Comparison of ENCODE assay signal across 30 cellular contexts in the genomic region with DNA sequence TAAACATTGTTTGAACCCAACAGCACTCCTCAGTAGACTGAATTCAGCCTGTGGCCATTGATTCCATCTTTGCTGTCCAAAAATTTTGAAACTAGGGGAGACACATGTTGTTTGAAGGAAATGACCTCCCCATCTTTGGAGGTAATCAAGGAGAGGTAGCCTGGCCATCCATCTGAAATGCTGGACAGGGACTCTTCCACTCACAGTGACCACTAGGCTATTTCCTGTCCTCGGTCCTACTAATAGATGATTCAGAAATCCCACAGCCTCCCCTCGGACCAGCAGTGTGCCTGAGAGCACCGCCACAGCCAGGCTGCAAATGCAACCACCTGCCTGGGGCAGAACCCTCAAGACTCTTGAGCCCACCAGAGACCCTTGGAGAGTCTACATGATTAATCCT. TPM values are rescaled to one million over a fixed set of nuclear protein-coding genes. Genes with fewer than 3 reads are reported as not detected.
"Had no signal": no experiment of that assay in that cellular context is flagged by ENCODE, and none has a peak within 500 bp of the region (broad histone marks: within the 10 kb centered on the region; RNA-seq: fewer than 3 reads in every experiment).

No MANE protein-coding gene starts in this region.

- H3K9me3 Mint-ChIP-seq: activated CD4-positive, alpha-beta memory T cell treated with anti-CD3 and anti-CD28 coated beads for 36 hours; activated naive CD4-positive, alpha-beta T cell treated with anti-CD3 and anti-CD28 coated beads for 36 hours; activated T-cell treated with anti-CD3 and anti-CD28 coated beads, Interleukin-2, amount 50 U/mL, for 72 hours; central memory CD8-positive, alpha-beta T cell; nephron; stimulated activated naive B cell treated with anti-CD40 and anti-IgM and Interleukin-4, amounts not matched to agents 10 μg/mL and 1 μg/mL and 100 μg/mL, for 72 hours; T-helper 1 cell treated with Interleukin-12 subunit alpha and Interleukin-12 subunit beta and Interleukin-4 antibody, amounts not matched to agents 30 μg/mL and 1 μg/mL, for 36 hours had no signal

- H3K4me3 Mint-ChIP-seq: activated CD4-positive, alpha-beta memory T cell treated with anti-CD3 and anti-CD28 coated beads for 36 hours; activated naive CD4-positive, alpha-beta T cell treated with anti-CD3 and anti-CD28 coated beads for 36 hours; activated T-cell treated with anti-CD3 and anti-CD28 coated beads, Interleukin-2, amount 50 U/mL, for 72 hours; central memory CD8-positive, alpha-beta T cell; nephron; stimulated activated naive B cell treated with anti-CD40 and anti-IgM and Interleukin-4, amounts not matched to agents 10 μg/mL and 1 μg/mL and 100 μg/mL, for 72 hours; T-helper 1 cell treated with Interleukin-12 subunit alpha and Interleukin-12 subunit beta and Interleukin-4 antibody, amounts not matched to agents 30 μg/mL and 1 μg/mL, for 36 hours had no signal

- DNase-seq: activated CD4-positive, alpha-beta memory T cell treated with anti-CD3 and anti-CD28 coated beads for 36 hours; activated CD4-positive, alpha-beta T cell treated with anti-CD3 and anti-CD28 coated beads for 48 hours; activated effector memory CD4-positive, alpha-beta T cell treated with anti-CD3 and anti-CD28 coated beads, Interleukin-2, amount 50 U/mL, for 16 hours; activated naive CD4-positive, alpha-beta T cell treated with anti-CD3 and anti-CD28 coated beads for 36 hours; activated T-cell treated with anti-CD3 and anti-CD28 coated beads, Interleukin-2, amount 50 U/mL, for 72 hours; dermis blood vessel endothelial cell; effector CD4-positive, alpha-beta T cell; foreskin keratinocyte; kidney glomerular epithelial cell; mucosa of descending colon; retina; stimulated activated CD4-positive, alpha-beta T cell treated with anti-CD3 and anti-CD28 coated beads, Interleukin-15, amount 100 ng/mL, for 24 hours; stimulated activated CD4-positive, alpha-beta T cell treated with anti-CD3 and anti-CD28 coated beads, Interleukin-2, amount 100 ng/mL, for 24 hours; stimulated activated naive B cell treated with anti-CD40 and anti-IgM and Interleukin-4, amounts not matched to agents 10 μg/mL and 1 μg/mL and 100 μg/mL, for 72 hours; SW 1271; T-helper 9 cell had no signal

- H3K27ac Mint-ChIP-seq: activated CD4-positive, alpha-beta memory T cell treated with anti-CD3 and anti-CD28 coated beads for 36 hours; activated naive CD4-positive, alpha-beta T cell treated with anti-CD3 and anti-CD28 coated beads for 36 hours; activated T-cell treated with anti-CD3 and anti-CD28 coated beads, Interleukin-2, amount 50 U/mL, for 72 hours; nephron; stimulated activated naive B cell treated with anti-CD40 and anti-IgM and Interleukin-4, amounts not matched to agents 10 μg/mL and 1 μg/mL and 100 μg/mL, for 72 hours had no signal

- ATAC-seq: activated T-cell treated with anti-CD3 and anti-CD28 coated beads, Interleukin-2, amount 50 U/mL, for 72 hours; foreskin keratinocyte; mucosa of descending colon; stimulated activated naive B cell treated with anti-CD40 and anti-IgM and Interleukin-4, amounts not matched to agents 10 μg/mL and 1 μg/mL and 100 μg/mL, for 72 hours had no signal

- H3K4me1 ChIP-seq: breast epithelium, foreskin keratinocyte, prostate gland, suprapubic skin, tibial nerve had no signal

- H3K36me3 ChIP-seq: breast epithelium, esophagus muscularis mucosa, left lung, prostate gland, suprapubic skin, tibial nerve had no signal

- H3K27me3 Mint-ChIP-seq: activated CD4-positive, alpha-beta memory T cell treated with anti-CD3 and anti-CD28 coated beads for 36 hours had no signal

- H3K4me3 ChIP-seq: breast epithelium, esophagus muscularis mucosa, left lung, mucosa of descending colon, prostate gland, smooth muscle cell, suprapubic skin, tibial nerve had no signal

- H3K27ac ChIP-seq: breast epithelium, esophagus muscularis mucosa, foreskin keratinocyte, prostate gland, suprapubic skin, tibial nerve, VCaP had no signal

- H3K4me1 Mint-ChIP-seq: central memory CD8-positive, alpha-beta T cell; nephron; stimulated activated naive B cell treated with anti-CD40 and anti-IgM and Interleukin-4, amounts not matched to agents 10 μg/mL and 1 μg/mL and 100 μg/mL, for 72 hours had no signal

- H3K9me3 ChIP-seq: breast epithelium, esophagus muscularis mucosa, left lung, mucosa of descending colon, prostate gland, suprapubic skin, tibial nerve had no signal

- H3K36me3 Mint-ChIP-seq: activated CD4-positive, alpha-beta memory T cell treated with anti-CD3 and anti-CD28 coated beads for 36 hours; stimulated activated naive B cell treated with anti-CD40 and anti-IgM and Interleukin-4, amounts not matched to agents 10 μg/mL and 1 μg/mL and 100 μg/mL, for 72 hours had no signal

- H3K27me3 ChIP-seq: tibial nerve had no signal

RNA-seq across cellular contexts. Expression of a gene that starts 12.5 kb away (rescaled TPM):
- total RNA-seq: dermis blood vessel endothelial cell, foreskin keratinocyte, lung microvascular endothelial cell, myocyte, osteocyte had no signal
- polyA plus RNA-seq: foreskin keratinocyte had no signal
